11 cellular contexts compared by ENCODE assay signal in genomic region chr11:116871248-116871647, GRCh38. TPM values are rescaled to one million over a fixed set of nuclear protein-coding genes. Genes with fewer than 3 reads are reported as not detected.
DNase-seq lines count a peak whose midpoint lies in the region; ATAC-seq and TF ChIP-seq lines count a peak whose summit lies in the region.
"Had no signal": no experiment of that assay in that cellular context is flagged by ENCODE, and none has a peak within 500 bp of the region (broad histone marks: within the 10 kb centered on the region; RNA-seq: fewer than 3 reads in every experiment).

No MANE protein-coding gene starts in this region.

- TF ChIP-seq CTCF in PC-3 (conservative IDR thresholded peaks at IDR 0.05; ENCODE audit: low read depth, low read length) = no peak
- no peak for TF ChIP-seq CTCF in epithelial cell of esophagus (IDR thresholded peaks at IDR 0.05; ENCODE audit: insufficient read depth, low read depth, low read length, missing control alignments)
- no peak for TF ChIP-seq CTCF in upper lobe of right lung (IDR thresholded peaks at IDR 0.05)

- DNase-seq in T-helper 2 cell treated with Interferon-gamma antibody and Interleukin-4, amounts not matched to agents 5 μg/mL and 100 μg/mL, for 36 hours (ENCODE audit: low spot score) = no peak
- DNase-seq in T-helper 2 cell = no peak
- DNase-seq in PC-3 = peak; percentile 92
- DNase-seq in epithelial cell of esophagus (ENCODE audit: low read depth) = peak; percentile 83
- DNase-seq in renal cortical epithelial cell (ENCODE audit: low read depth) = peak; percentile 73
- DNase-seq in GM19240 (ENCODE audit: insufficient read length, low spot score) = no peak
- DNase-seq in upper lobe of right lung = no peak
- no peak for DNase-seq in NCI-H69 (lab: John Stamatoyannopoulos, UW)
- DNase-seq: activated CD4-positive, CD25-positive, alpha-beta regulatory T cell; Peyer's patch had no signal

- POLR2A ChIA-PET in PC-3 (lab: Charles Lee; ENCODE audit: unreplicated experiment) = no interaction called here

- no peaks in the 10 kb centered on the region for H3K9me3 Mint-ChIP-seq in T-helper 2 cell treated with Interferon-gamma antibody and Interleukin-4, amounts not matched to agents 5 μg/mL and 100 μg/mL, for 36 hours

- H3F3A ChIP-seq in PC-3 (ENCODE audit: low read length, unreplicated experiment) = peaks cover 5% of the 10 kb centered on the region

- H3K9ac ChIP-seq in PC-3 (ENCODE audit: low read length) = peak overlapping the region; percentile 45

- no peaks in the 10 kb centered on the region for H4K20me1 ChIP-seq in PC-3 (ENCODE audit: low read length)

- peak overlapping the region; percentile 41 for H3K4me2 ChIP-seq in PC-3 (ENCODE audit: low read length)

- H3K4me1 ChIP-seq in PC-3 (ENCODE audit: insufficient read depth, low read length) (peaks cover 19% of the 10 kb centered on the region), upper lobe of right lung (no peaks in the 10 kb centered on the region)
- H3K4me1 ChIP-seq: Peyer's patch had no signal

- H3K4me1 Mint-ChIP-seq in T-helper 2 cell treated with Interferon-gamma antibody and Interleukin-4, amounts not matched to agents 5 μg/mL and 100 μg/mL, for 36 hours (ENCODE audit: low read depth) = peaks cover 3% of the 10 kb centered on the region

- CTCF ChIA-PET in PC-3 (lab: Charles Lee) = interaction anchor here (0.6 to 1.0 kb wide), 2 partner anchors 88 to 234 kb away, joined by 4 to 8 read pairs; no protein-coding TSS in a partner anchor

- peaks cover 25% of the 10 kb centered on the region for H3K36me3 ChIP-seq in PC-3 (ENCODE audit: low read depth, low read length)
- peaks cover 83% of the 10 kb centered on the region for H3K36me3 ChIP-seq in upper lobe of right lung

- no peaks in the 10 kb centered on the region for H3K27me3 Mint-ChIP-seq in T-helper 2 cell treated with Interferon-gamma antibody and Interleukin-4, amounts not matched to agents 5 μg/mL and 100 μg/mL, for 36 hours (ENCODE audit: low read depth)

- intact Hi-C loops in PC-3 (cut with micrococcal nuclease) (loop anchor here (1.0 kb wide), 1 partner anchor 18 kb away; no protein-coding TSS in a partner anchor), upper lobe of right lung (cut with DNase I) (no loop called here)

- peaks cover 49% of the 10 kb centered on the region for H3K36me3 Mint-ChIP-seq in T-helper 2 cell treated with Interferon-gamma antibody and Interleukin-4, amounts not matched to agents 5 μg/mL and 100 μg/mL, for 36 hours (ENCODE audit: low read depth)

- peak overlapping the region; percentile 83 for H3K27ac ChIP-seq in PC-3 (ENCODE audit: low read length)
- no peak overlapping the region for H3K27ac ChIP-seq in upper lobe of right lung
- H3K27ac ChIP-seq: Peyer's patch had no signal

- H3K79me2 ChIP-seq in PC-3 (ENCODE audit: low read length) = no peaks in the 10 kb centered on the region

- H3K9me2 ChIP-seq in PC-3 (replicated peaks; ENCODE audit: low read length) = no peaks in the 10 kb centered on the region

- no TSS peak for BruUV-seq in PC-3 (replicated peaks; lab: Mats Ljungman, UMichigan)

- H3K27me3 ChIP-seq in PC-3 (ENCODE audit: low read length) (no peaks in the 10 kb centered on the region), upper lobe of right lung (no peaks in the 10 kb centered on the region)
- H3K27me3 ChIP-seq: Peyer's patch had no signal

- H3K27ac Mint-ChIP-seq in T-helper 2 cell treated with Interferon-gamma antibody and Interleukin-4, amounts not matched to agents 5 μg/mL and 100 μg/mL, for 36 hours = peak overlapping the region; percentile 23

- H3K9me3 ChIP-seq in PC-3 (ENCODE audit: low read length) = no peaks in the 10 kb centered on the region
- no peaks in the 10 kb centered on the region for H3K9me3 ChIP-seq in upper lobe of right lung
- H3K9me3 ChIP-seq: Peyer's patch had no signal

- H2AFZ ChIP-seq in PC-3 (ENCODE audit: low read length) = peak overlapping the region; percentile 11; the same call in 1 of the 2 replicates

- peak; percentile 99 for ATAC-seq in PC-3
- no peak for ATAC-seq in upper lobe of right lung
- ATAC-seq: left lobe of liver had no signal

- H3K4me3 ChIP-seq in PC-3 (ENCODE audit: low read length) (0 out of 2 replicates have a peak overlapping the region, but pooled peaks have one; percentile 7), epithelial cell of esophagus (ENCODE audit: low read length) (no peak overlapping the region), upper lobe of right lung (no peak overlapping the region)
- H3K4me3 ChIP-seq: Peyer's patch had no signal

- no peak overlapping the region for H3K4me3 Mint-ChIP-seq in T-helper 2 cell treated with Interferon-gamma antibody and Interleukin-4, amounts not matched to agents 5 μg/mL and 100 μg/mL, for 36 hours

RNA-seq across cellular contexts. Expression of gene APOA1, which starts 33.8 kb away (rescaled TPM):
- total RNA-seq in PC-3 (2014; rRNA removed) (0.33 TPM in 1 of 2 replicates, not detected in the other), renal cortical epithelial cell (0.10 TPM in 1 of 2 replicates, not detected in the other), upper lobe of right lung (5.4 TPM)

RNA-seq across cellular contexts. Expression of gene APOC3, which starts 41.5 kb away (rescaled TPM):
- not detected in 2 replicates for total RNA-seq in PC-3 (2014; rRNA removed)
- not detected in 2 replicates for total RNA-seq in renal cortical epithelial cell
- total RNA-seq in upper lobe of right lung = not detected

RNA-seq across cellular contexts. Expression of gene APOA4, which starts 48.1 kb away (rescaled TPM):
- total RNA-seq in PC-3 (2014; rRNA removed) (not detected in 2 replicates), renal cortical epithelial cell (not detected in 2 replicates), upper lobe of right lung (not detected)

Comparison
In these comparisons a context has a peak if more than half of its experiments do, and no peak if none do; other contexts are left out.
1. DNase-seq: peak in PC-3 (single experiment), epithelial cell of esophagus (single experiment) and renal cortical epithelial cell (single experiment); none in T-helper 2 cell treated with Interferon-gamma antibody and Interleukin-4, amounts not matched to agents 5 μg/mL and 100 μg/mL, for 36 hours (single experiment), T-helper 2 cell (0 of 5), GM19240 (single experiment), upper lobe of right lung (single experiment) and NCI-H69 (single experiment).